8 cellular contexts compared by ENCODE assay signal in genomic region chr5:77775773-77776605, GRCh38. TPM values are rescaled to one million over a fixed set of nuclear protein-coding genes. Genes with fewer than 3 reads are reported as not detected.
A peak's percentile ranks its signal among the peaks of the same experiment; 100 is the strongest.
DNase-seq lines count a peak whose midpoint lies in the region; ATAC-seq and TF ChIP-seq lines count a peak whose summit lies in the region.

TSS of gene TBCA (minus strand) at chr5:77776339. CDS start at chr5:77776257, 82 bp downstream.

- H2BK120ac ChIP-seq in H9 (ENCODE audit: low read depth, low read length, poor library complexity, severe bottlenecking) = no peak within 1 kb of the TSS

- H4K20me1 ChIP-seq in H9 (ENCODE audit: control insufficient read depth, insufficient read depth, insufficient read length) = no peaks in the 10 kb centered on the region

- no peak within 1 kb of the TSS for H2AK5ac ChIP-seq in H9 (ENCODE audit: insufficient read length, low read length)

- no peaks in the 10 kb centered on the region for H3K9me3 ChIP-seq in H9 (ENCODE audit: control insufficient read depth, low read depth, low read length)

- H4K8ac ChIP-seq in H9 (replicated peaks; ENCODE audit: insufficient read length, low read depth, low read length) = no peak within 1 kb of the TSS

- H3K27me3 Mint-ChIP-seq in H9 (ENCODE audit: low read depth) = peaks cover 12% of the 10 kb centered on the region
- H3K27me3 Mint-ChIP-seq in nephron progenitor cell (ENCODE audit: low read depth, poor library complexity) = peaks cover 7% of the 10 kb centered on the region
- H3K27me3 Mint-ChIP-seq in stimulated activated naive CD8-positive, alpha-beta T cell treated with anti-CD3 and anti-CD28 coated beads, Interleukin-15, amount 100 ng/mL, for 72 hours = no peaks in the 10 kb centered on the region

- peak within 1 kb of the TSS; percentile 90 to 91 for H3K4me3 Mint-ChIP-seq in H9
- H3K4me3 Mint-ChIP-seq in nephron progenitor cell = peak within 1 kb of the TSS; percentile 86
- H3K4me3 Mint-ChIP-seq in stimulated activated naive CD8-positive, alpha-beta T cell treated with anti-CD3 and anti-CD28 coated beads, Interleukin-15, amount 100 ng/mL, for 72 hours = peak within 1 kb of the TSS; percentile 88 to 97

- H3K9me3 Mint-ChIP-seq in H9 (no peaks in the 10 kb centered on the region), nephron progenitor cell (peaks cover 11% of the 10 kb centered on the region)
- H3K9me3 Mint-ChIP-seq in stimulated activated naive CD8-positive, alpha-beta T cell treated with anti-CD3 and anti-CD28 coated beads, Interleukin-15, amount 100 ng/mL, for 72 hours = no peaks in the 10 kb centered on the region

- peak within 1 kb of the TSS; percentile 90 for H3K4me3 ChIP-seq in fibroblast of the aortic adventitia (ENCODE audit: low read depth, low read length)

- peak within 1 kb of the TSS; percentile 88 for H3K14ac ChIP-seq in H9 (ENCODE audit: insufficient read depth, low read length)

- TF ChIP-seq CTCF in H9 (conservative IDR thresholded peaks at IDR 0.05) = peak; percentile 49
- TF ChIP-seq CTCF in fibroblast of the aortic adventitia (IDR thresholded peaks at IDR 0.05; ENCODE audit: insufficient read depth, low read length) = peak; percentile 26
- peak; percentile 38 for TF ChIP-seq CTCF in nephron progenitor cell (IDR thresholded peaks at IDR 0.05)

- no peak within 1 kb of the TSS for H2BK12ac ChIP-seq in H9 (ENCODE audit: insufficient read length, low read depth, low read length)

- H3K23ac ChIP-seq in H9 (ENCODE audit: insufficient read length, low read depth, low read length) = no peak within 1 kb of the TSS

- peak within 1 kb of the TSS; percentile 83 for H3K4me2 ChIP-seq in H9 (ENCODE audit: insufficient read depth, insufficient read length, low read length)

- H3K18ac ChIP-seq in H9 (ENCODE audit: insufficient read length, low read depth, low read length) = peak within 1 kb of the TSS; percentile 91

- H3K36me3 Mint-ChIP-seq in H9 (ENCODE audit: insufficient read depth in 1 of 3, low read depth in 3 of 3) (peaks cover 10 to 12% (median 11%) of the 10 kb centered on the region in 3 experiments; a peak in 5 of 7 replicates), nephron progenitor cell (ENCODE audit: low read depth) (peaks cover 20% of the 10 kb centered on the region)

- H2AFZ ChIP-seq in H9 (ENCODE audit: low read length) = peak within 1 kb of the TSS; percentile 33

- H4K91ac ChIP-seq in H9 (ENCODE audit: insufficient read length, low read depth, low read length) = no peak within 1 kb of the TSS

- H3K56ac ChIP-seq in H9 (ENCODE audit: insufficient read length, low read depth, low read length) = no peak within 1 kb of the TSS

- H3K23me2 ChIP-seq in H9 (ENCODE audit: insufficient read length, low read depth, low read length, poor library complexity, severe bottlenecking) = peaks cover 14% of the 10 kb centered on the region

- peaks cover 44 to 47% of the 10 kb centered on the region in 2 experiments for H3K4me1 Mint-ChIP-seq in H9
- peaks cover 55% of the 10 kb centered on the region for H3K4me1 Mint-ChIP-seq in nephron progenitor cell
- peaks cover 57% of the 10 kb centered on the region for H3K4me1 Mint-ChIP-seq in stimulated activated naive CD8-positive, alpha-beta T cell treated with anti-CD3 and anti-CD28 coated beads, Interleukin-15, amount 100 ng/mL, for 72 hours

- peak; percentile 92 for DNase-seq in GDM1 (lab: John Stamatoyannopoulos, UW)
- peak; percentile 93 for DNase-seq in H9
- DNase-seq in M059J (ENCODE audit: low read depth) = peak; percentile 82
- peak; percentile 79 to 83 for DNase-seq in SHP77 (lab: John Stamatoyannopoulos, UW)
- peak; percentile 90 for DNase-seq in activated effector memory CD4-positive, alpha-beta T cell treated with Interleukin-2 at 50 U/mL for 16 hours
- peak; percentile 92 for DNase-seq in fibroblast of the aortic adventitia (ENCODE audit: low read depth)
- peak; percentile 89 for DNase-seq in nephron progenitor cell
- DNase-seq in stimulated activated naive CD8-positive, alpha-beta T cell treated with anti-CD3 and anti-CD28 coated beads, Interleukin-15, amount 100 ng/mL, for 72 hours = peak; percentile 91 to 92

- no peak within 1 kb of the TSS for H2BK20ac ChIP-seq in H9 (ENCODE audit: low read depth, low read length, poor library complexity, severe bottlenecking)

- peaks cover 32% of the 10 kb centered on the region; the same call in 1 of the 2 replicates for H3K79me2 ChIP-seq in H9 (ENCODE audit: insufficient read depth, low read length)

- H2BK15ac ChIP-seq in H9 (ENCODE audit: low read depth, low read length) = no peak within 1 kb of the TSS

- no peak within 1 kb of the TSS for H3K27ac ChIP-seq in H9 (ENCODE audit: insufficient read length, low read depth, low read length)

- peak; percentile 91 for ATAC-seq in stimulated activated naive CD8-positive, alpha-beta T cell treated with anti-CD3 and anti-CD28 coated beads, Interleukin-15, amount 100 ng/mL, for 72 hours

- H3K79me1 ChIP-seq in H9 (ENCODE audit: insufficient read depth, low read depth, low read length, poor library complexity, severe bottlenecking) = peaks cover 3% of the 10 kb centered on the region

- H4K5ac ChIP-seq in H9 (ENCODE audit: insufficient read length, low read depth, low read length) = no peak within 1 kb of the TSS

- H3K4me1 ChIP-seq in H9 (ENCODE audit: insufficient read depth, low read length) = peaks cover 11% of the 10 kb centered on the region; the same call in 1 of the 2 replicates

- H3K27me3 ChIP-seq in H9 (ENCODE audit: insufficient read depth, low read length) = peaks cover 2% of the 10 kb centered on the region; the same call in 1 of the 2 replicates

- H3K9ac ChIP-seq in H9 (ENCODE audit: extremely low read depth, insufficient read length, low read length) = peak within 1 kb of the TSS; percentile 84

- peak within 1 kb of the TSS; percentile 94 to 98 (median 97) for H3K27ac Mint-ChIP-seq in H9
- peak within 1 kb of the TSS; percentile 98 for H3K27ac Mint-ChIP-seq in nephron progenitor cell
- peak within 1 kb of the TSS; percentile 94 to 99 for H3K27ac Mint-ChIP-seq in stimulated activated naive CD8-positive, alpha-beta T cell treated with anti-CD3 and anti-CD28 coated beads, Interleukin-15, amount 100 ng/mL, for 72 hours

- WGBS in H9 (ENCODE audit: extremely low coverage, insufficient read length, low lambda C conversion rate) = no CpG with 5 or more reads among the region's 92 CpGs

- H3K4ac ChIP-seq in H9 (ENCODE audit: low read depth, low read length) = no peak within 1 kb of the TSS

- H3T11ph ChIP-seq in H9 (ENCODE audit: low read length) = no peak within 1 kb of the TSS

- no peak within 1 kb of the TSS for H2BK5ac ChIP-seq in H9 (ENCODE audit: insufficient read length, low read length)

RNA-seq across cellular contexts. Expression of gene TBCA, which starts in this region (rescaled TPM):
- 326 and 330 TPM in 2 replicates for total RNA-seq in H9 (2021)
- total RNA-seq in M059J (2014; rRNA removed; shearing (Covaris generic)) = 181 and 211 TPM in 2 replicates
- total RNA-seq in fibroblast of the aortic adventitia (ENCODE audit: low replicate concordance) = 147 and 344 TPM in 2 replicates
